In genomic region chr7:124780608-124781007, GRCh38 we compare ENCODE assay signal across 27 cellular contexts. TPM values are rescaled to one million over a fixed set of nuclear protein-coding genes. Genes with fewer than 3 reads are reported as not detected.
"Had no signal": no experiment of that assay in that cellular context is flagged by ENCODE, and none has a peak within 500 bp of the region (broad histone marks: within the 10 kb centered on the region; RNA-seq: fewer than 3 reads in every experiment).

No MANE protein-coding gene starts in this region.

- FAIRE-seq: colon, endothelial cell of umbilical vein, frontal cortex, islet of Langerhans, keratinocyte had no signal

- H3K4me3 Mint-ChIP-seq: mesothelial cell of epicardium, naive B cell had no signal

- H3K27me3 ChIP-seq: dorsolateral prefrontal cortex, esophagus squamous epithelium, gastroesophageal sphincter, left lung had no signal

- H3K9me3 Mint-ChIP-seq: mesothelial cell of epicardium had no signal

- DNase-seq: dermis blood vessel endothelial cell; dorsolateral prefrontal cortex; effector CD4-positive, alpha-beta T cell; effector memory CD4-positive, alpha-beta T cell; erythroblast; esophagus squamous epithelium; foreskin fibroblast; heart left ventricle; hippocampal formation; left cardiac atrium; left lung; left ventricle myocardium superior; lower lobe of right lung; mesenchymal stem cell; mucosa of descending colon; naive B cell had no signal

- H3K4me1 Mint-ChIP-seq: naive B cell had no signal

- H3K4me3 ChIP-seq: coronary artery, dorsolateral prefrontal cortex, esophagus squamous epithelium, gastroesophageal sphincter, heart left ventricle, left lung, lower lobe of right lung, mucosa of descending colon had no signal

- ATAC-seq: esophagus mucosa, gastroesophageal sphincter, heart left ventricle, left cardiac atrium, left ventricle myocardium superior, mucosa of descending colon had no signal

- H3K36me3 Mint-ChIP-seq: mesothelial cell of epicardium, naive B cell had no signal

- H3K4me1 ChIP-seq: gastroesophageal sphincter, heart left ventricle, left lung, lower lobe of right lung had no signal

- H3K36me3 ChIP-seq: esophagus squamous epithelium, gastroesophageal sphincter, heart left ventricle, left lung, lower lobe of right lung had no signal

- H3K27ac ChIP-seq: coronary artery, dorsolateral prefrontal cortex, epithelial cell of prostate, esophagus squamous epithelium, gastroesophageal sphincter, heart left ventricle, left lung, lower lobe of right lung had no signal

RNA-seq across cellular contexts. Expression of gene GPR37, which starts 15.0 kb away (rescaled TPM):
- total RNA-seq: left ventricle myocardium superior, mesenteric fat pad had no signal
